Comparison of ENCODE assay signal across 1 cellular context in the genomic region with DNA sequence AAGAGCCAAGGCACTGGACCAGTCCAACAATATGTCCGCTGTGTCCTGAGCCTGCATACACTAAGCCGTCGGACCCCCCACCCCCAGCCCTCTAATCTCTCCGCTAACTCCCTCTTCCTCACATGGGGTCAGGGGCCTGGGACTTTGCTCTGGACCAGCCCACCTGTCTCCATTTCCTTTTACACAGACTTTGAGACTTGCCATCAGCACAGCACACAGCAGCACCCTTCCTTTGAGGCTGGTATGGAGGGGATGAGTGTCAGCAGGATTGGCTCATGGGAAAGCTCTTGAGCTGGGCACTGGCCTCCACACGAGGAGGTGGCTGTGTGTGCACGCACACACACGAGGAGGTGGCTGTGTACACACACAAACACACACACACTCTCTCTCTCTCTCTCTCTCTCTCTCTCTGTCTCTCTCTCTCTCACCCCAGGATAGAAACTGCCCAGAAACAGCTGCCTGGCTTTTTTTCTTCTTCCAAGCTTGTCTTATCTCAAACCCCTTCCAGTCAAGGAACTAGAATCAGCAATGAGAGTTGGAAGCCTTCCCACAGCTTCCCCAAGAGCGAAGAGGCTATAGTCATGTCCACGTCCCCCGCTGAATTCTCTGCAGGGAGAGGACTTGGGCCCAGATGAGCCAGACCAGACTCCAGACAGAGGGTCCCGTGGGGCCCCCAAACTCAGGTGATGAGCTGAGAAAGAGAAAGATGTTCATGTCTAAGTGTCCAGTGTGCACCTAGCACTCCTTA.
TF ChIP-seq lines count a peak whose summit lies in the region.

No MANE protein-coding gene starts in this region.

TF ChIP-seq in HepG2, 621 proteins besides CTCF, POLR2A, EP300 and RAD21 (continues in another document):
- TF ChIP-seq FOSL2 (CRISPR knock-in tag; IDR thresholded peaks at IDR 0.05) (peak; percentile 15; the same call in 1 of the 2 replicates), ZNF644 (CRISPR knock-in tag; IDR thresholded peaks at IDR 0.05; ENCODE audit: low read depth) (0 out of 2 replicates have a peak, but pooled peaks have one; percentile 29), SP4 (CRISPR knock-in tag; IDR thresholded peaks at IDR 0.05) (peak; percentile 7; the same call in 1 of the 2 replicates), POGZ (CRISPR knock-in tag; IDR thresholded peaks at IDR 0.05) (peak; percentile 95), ZNF781 (CRISPR knock-in tag; IDR thresholded peaks at IDR 0.05; ENCODE audit: borderline replicate concordance, not compliant biosample characterization) (peak; percentile 14), MED1 (CRISPR knock-in tag; IDR thresholded peaks at IDR 0.05) (peak; percentile 42), MZF1 (CRISPR knock-in tag; IDR thresholded peaks at IDR 0.05; ENCODE audit: borderline replicate concordance) (0 out of 2 replicates have a peak, but pooled peaks have one; percentile 8), TBX2 (CRISPR knock-in tag; IDR thresholded peaks at IDR 0.05; ENCODE audit: borderline replicate concordance) (peak; percentile 34; the same call in 1 of the 2 replicates), ZMYM4 (CRISPR knock-in tag; IDR thresholded peaks at IDR 0.05) (peak; percentile 94), PHF5A (CRISPR knock-in tag; IDR thresholded peaks at IDR 0.05; ENCODE audit: low read depth, unreplicated experiment) (no peak), ZNF446 (CRISPR knock-in tag; IDR thresholded peaks at IDR 0.05) (0 out of 2 replicates have a peak, but pooled peaks have one; percentile 32), GATAD2A (CRISPR knock-in tag; IDR thresholded peaks at IDR 0.05) (peak; percentile 39), HNF4A (CRISPR knock-in tag; IDR thresholded peaks at IDR 0.05) (peak; percentile 86), ZNF543 (CRISPR knock-in tag; IDR thresholded peaks at IDR 0.05) (peak; percentile 56; the same call in 1 of the 2 replicates), EHMT2 (IDR thresholded peaks at IDR 0.05; ENCODE audit: borderline replicate concordance, low read depth, low read length) (0 out of 2 replicates have a peak, but pooled peaks have one; percentile 44), NR2C2 (CRISPR knock-in tag; IDR thresholded peaks at IDR 0.05; ENCODE audit: borderline replicate concordance) (peak; percentile 52), ZBTB7A (CRISPR knock-in tag; IDR thresholded peaks at IDR 0.05) (peak; percentile 92), ZNF75D (CRISPR knock-in tag; IDR thresholded peaks at IDR 0.05; ENCODE audit: borderline replicate concordance) (no peak), ZNF510 (CRISPR knock-in tag; IDR thresholded peaks at IDR 0.05; ENCODE audit: low read depth) (0 out of 2 replicates have a peak, but pooled peaks have one; percentile 51), TBX3 (IDR thresholded peaks at IDR 0.05; ENCODE audit: borderline replicate concordance) (0 out of 2 replicates have a peak, but pooled peaks have one; percentile 25), HDAC2 (CRISPR knock-in tag; IDR thresholded peaks at IDR 0.05) (peak; percentile 41; the same call in 1 of the 2 replicates), FOXA3 (CRISPR knock-in tag; IDR thresholded peaks at IDR 0.05) (peak; percentile 68; the same call in 1 of the 2 replicates), HOXD1 (CRISPR knock-in tag; IDR thresholded peaks at IDR 0.05) (no peak), SRSF9 (IDR thresholded peaks at IDR 0.05; ENCODE audit: borderline replicate concordance, insufficient read depth, low read depth, low read length, poor library complexity, severe bottlenecking) (no peak)
- TF ChIP-seq, protein P1, sequence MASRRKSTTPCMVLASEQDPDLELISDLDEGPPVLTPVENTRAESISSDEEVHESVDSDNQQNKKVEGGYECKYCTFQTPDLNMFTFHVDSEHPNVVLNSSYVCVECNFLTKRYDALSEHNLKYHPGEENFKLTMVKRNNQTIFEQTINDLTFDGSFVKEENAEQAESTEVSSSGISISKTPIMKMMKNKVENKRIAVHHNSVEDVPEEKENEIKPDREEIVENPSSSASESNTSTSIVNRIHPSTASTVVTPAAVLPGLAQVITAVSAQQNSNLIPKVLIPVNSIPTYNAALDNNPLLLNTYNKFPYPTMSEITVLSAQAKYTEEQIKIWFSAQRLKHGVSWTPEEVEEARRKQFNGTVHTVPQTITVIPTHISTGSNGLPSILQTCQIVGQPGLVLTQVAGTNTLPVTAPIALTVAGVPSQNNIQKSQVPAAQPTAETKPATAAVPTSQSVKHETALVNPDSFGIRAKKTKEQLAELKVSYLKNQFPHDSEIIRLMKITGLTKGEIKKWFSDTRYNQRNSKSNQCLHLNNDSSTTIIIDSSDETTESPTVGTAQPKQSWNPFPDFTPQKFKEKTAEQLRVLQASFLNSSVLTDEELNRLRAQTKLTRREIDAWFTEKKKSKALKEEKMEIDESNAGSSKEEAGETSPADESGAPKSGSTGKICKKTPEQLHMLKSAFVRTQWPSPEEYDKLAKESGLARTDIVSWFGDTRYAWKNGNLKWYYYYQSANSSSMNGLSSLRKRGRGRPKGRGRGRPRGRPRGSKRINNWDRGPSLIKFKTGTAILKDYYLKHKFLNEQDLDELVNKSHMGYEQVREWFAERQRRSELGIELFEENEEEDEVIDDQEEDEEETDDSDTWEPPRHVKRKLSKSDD (CRISPR knock-in tag; IDR thresholded peaks at IDR 0.05; ENCODE audit: low read depth): 0 out of 2 replicates have a peak, but pooled peaks have one; percentile 56
- TF ChIP-seq, protein P2, sequence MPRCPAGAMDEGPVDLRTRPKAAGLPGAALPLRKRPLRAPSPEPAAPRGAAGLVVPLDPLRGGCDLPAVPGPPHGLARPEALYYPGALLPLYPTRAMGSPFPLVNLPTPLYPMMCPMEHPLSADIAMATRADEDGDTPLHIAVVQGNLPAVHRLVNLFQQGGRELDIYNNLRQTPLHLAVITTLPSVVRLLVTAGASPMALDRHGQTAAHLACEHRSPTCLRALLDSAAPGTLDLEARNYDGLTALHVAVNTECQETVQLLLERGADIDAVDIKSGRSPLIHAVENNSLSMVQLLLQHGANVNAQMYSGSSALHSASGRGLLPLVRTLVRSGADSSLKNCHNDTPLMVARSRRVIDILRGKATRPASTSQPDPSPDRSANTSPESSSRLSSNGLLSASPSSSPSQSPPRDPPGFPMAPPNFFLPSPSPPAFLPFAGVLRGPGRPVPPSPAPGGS (CRISPR knock-in tag; IDR thresholded peaks at IDR 0.05): peak; percentile 25
- TF ChIP-seq, protein P3, sequence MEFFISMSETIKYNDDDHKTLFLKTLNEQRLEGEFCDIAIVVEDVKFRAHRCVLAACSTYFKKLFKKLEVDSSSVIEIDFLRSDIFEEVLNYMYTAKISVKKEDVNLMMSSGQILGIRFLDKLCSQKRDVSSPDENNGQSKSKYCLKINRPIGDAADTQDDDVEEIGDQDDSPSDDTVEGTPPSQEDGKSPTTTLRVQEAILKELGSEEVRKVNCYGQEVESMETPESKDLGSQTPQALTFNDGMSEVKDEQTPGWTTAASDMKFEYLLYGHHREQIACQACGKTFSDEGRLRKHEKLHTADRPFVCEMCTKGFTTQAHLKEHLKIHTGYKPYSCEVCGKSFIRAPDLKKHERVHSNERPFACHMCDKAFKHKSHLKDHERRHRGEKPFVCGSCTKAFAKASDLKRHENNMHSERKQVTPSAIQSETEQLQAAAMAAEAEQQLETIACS (CRISPR knock-in tag; IDR thresholded peaks at IDR 0.05): no peak
- TF ChIP-seq, protein P4, sequence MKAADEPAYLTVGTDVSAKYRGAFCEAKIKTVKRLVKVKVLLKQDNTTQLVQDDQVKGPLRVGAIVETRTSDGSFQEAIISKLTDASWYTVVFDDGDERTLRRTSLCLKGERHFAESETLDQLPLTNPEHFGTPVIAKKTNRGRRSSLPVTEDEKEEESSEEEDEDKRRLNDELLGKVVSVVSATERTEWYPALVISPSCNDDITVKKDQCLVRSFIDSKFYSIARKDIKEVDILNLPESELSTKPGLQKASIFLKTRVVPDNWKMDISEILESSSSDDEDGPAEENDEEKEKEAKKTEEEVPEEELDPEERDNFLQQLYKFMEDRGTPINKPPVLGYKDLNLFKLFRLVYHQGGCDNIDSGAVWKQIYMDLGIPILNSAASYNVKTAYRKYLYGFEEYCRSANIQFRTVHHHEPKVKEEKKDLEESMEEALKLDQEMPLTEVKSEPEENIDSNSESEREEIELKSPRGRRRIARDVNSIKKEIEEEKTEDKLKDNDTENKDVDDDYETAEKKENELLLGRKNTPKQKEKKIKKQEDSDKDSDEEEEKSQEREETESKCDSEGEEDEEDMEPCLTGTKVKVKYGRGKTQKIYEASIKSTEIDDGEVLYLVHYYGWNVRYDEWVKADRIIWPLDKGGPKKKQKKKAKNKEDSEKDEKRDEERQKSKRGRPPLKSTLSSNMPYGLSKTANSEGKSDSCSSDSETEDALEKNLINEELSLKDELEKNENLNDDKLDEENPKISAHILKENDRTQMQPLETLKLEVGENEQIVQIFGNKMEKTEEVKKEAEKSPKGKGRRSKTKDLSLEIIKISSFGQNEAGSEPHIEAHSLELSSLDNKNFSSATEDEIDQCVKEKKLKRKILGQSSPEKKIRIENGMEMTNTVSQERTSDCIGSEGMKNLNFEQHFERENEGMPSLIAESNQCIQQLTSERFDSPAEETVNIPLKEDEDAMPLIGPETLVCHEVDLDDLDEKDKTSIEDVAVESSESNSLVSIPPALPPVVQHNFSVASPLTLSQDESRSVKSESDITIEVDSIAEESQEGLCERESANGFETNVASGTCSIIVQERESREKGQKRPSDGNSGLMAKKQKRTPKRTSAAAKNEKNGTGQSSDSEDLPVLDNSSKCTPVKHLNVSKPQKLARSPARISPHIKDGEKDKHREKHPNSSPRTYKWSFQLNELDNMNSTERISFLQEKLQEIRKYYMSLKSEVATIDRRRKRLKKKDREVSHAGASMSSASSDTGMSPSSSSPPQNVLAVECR (CRISPR knock-in tag; IDR thresholded peaks at IDR 0.05; ENCODE audit: borderline replicate concordance): peak; percentile 53
- TF ChIP-seq, protein P5, sequence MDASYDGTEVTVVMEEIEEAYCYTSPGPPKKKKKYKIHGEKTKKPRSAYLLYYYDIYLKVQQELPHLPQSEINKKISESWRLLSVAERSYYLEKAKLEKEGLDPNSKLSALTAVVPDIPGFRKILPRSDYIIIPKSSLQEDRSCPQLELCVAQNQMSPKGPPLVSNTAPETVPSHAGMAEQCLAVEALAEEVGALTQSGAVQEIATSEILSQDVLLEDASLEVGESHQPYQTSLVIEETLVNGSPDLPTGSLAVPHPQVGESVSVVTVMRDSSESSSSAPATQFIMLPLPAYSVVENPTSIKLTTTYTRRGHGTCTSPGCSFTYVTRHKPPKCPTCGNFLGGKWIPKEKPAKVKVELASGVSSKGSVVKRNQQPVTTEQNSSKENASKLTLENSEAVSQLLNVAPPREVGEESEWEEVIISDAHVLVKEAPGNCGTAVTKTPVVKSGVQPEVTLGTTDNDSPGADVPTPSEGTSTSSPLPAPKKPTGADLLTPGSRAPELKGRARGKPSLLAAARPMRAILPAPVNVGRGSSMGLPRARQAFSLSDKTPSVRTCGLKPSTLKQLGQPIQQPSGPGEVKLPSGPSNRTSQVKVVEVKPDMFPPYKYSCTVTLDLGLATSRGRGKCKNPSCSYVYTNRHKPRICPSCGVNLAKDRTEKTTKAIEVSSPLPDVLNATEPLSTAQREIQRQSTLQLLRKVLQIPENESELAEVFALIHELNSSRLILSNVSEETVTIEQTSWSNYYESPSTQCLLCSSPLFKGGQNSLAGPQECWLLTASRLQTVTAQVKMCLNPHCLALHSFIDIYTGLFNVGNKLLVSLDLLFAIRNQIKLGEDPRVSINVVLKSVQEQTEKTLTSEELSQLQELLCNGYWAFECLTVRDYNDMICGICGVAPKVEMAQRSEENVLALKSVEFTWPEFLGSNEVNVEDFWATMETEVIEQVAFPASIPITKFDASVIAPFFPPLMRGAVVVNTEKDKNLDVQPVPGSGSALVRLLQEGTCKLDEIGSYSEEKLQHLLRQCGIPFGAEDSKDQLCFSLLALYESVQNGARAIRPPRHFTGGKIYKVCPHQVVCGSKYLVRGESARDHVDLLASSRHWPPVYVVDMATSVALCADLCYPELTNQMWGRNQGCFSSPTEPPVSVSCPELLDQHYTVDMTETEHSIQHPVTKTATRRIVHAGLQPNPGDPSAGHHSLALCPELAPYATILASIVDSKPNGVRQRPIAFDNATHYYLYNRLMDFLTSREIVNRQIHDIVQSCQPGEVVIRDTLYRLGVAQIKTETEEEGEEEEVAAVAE (CRISPR knock-in tag; IDR thresholded peaks at IDR 0.05; ENCODE audit: borderline replicate concordance): no peak
- TF ChIP-seq, protein P6, sequence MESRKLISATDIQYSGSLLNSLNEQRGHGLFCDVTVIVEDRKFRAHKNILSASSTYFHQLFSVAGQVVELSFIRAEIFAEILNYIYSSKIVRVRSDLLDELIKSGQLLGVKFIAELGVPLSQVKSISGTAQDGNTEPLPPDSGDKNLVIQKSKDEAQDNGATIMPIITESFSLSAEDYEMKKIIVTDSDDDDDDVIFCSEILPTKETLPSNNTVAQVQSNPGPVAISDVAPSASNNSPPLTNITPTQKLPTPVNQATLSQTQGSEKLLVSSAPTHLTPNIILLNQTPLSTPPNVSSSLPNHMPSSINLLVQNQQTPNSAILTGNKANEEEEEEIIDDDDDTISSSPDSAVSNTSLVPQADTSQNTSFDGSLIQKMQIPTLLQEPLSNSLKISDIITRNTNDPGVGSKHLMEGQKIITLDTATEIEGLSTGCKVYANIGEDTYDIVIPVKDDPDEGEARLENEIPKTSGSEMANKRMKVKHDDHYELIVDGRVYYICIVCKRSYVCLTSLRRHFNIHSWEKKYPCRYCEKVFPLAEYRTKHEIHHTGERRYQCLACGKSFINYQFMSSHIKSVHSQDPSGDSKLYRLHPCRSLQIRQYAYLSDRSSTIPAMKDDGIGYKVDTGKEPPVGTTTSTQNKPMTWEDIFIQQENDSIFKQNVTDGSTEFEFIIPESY (CRISPR knock-in tag; IDR thresholded peaks at IDR 0.05): peak; percentile 96
- TF ChIP-seq, protein P7, sequence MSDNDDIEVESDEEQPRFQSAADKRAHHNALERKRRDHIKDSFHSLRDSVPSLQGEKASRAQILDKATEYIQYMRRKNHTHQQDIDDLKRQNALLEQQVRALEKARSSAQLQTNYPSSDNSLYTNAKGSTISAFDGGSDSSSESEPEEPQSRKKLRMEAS (IDR thresholded peaks at IDR 0.05): peak; percentile 74
- TF ChIP-seq, protein P8, sequence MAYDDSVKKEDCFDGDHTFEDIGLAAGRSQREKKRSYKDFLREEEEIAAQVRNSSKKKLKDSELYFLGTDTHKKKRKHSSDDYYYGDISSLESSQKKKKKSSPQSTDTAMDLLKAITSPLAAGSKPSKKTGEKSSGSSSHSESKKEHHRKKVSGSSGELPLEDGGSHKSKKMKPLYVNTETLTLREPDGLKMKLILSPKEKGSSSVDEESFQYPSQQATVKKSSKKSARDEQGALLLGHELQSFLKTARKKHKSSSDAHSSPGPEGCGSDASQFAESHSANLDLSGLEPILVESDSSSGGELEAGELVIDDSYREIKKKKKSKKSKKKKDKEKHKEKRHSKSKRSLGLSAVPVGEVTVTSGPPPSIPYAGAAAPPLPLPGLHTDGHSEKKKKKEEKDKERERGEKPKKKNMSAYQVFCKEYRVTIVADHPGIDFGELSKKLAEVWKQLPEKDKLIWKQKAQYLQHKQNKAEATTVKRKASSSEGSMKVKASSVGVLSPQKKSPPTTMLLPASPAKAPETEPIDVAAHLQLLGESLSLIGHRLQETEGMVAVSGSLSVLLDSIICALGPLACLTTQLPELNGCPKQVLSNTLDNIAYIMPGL (CRISPR knock-in tag; IDR thresholded peaks at IDR 0.05; ENCODE audit: borderline replicate concordance in 1 of 2, low read depth in 1 of 2): no peak
